Comparison of ENCODE assay signal across 16 cellular contexts in the genomic region with DNA sequence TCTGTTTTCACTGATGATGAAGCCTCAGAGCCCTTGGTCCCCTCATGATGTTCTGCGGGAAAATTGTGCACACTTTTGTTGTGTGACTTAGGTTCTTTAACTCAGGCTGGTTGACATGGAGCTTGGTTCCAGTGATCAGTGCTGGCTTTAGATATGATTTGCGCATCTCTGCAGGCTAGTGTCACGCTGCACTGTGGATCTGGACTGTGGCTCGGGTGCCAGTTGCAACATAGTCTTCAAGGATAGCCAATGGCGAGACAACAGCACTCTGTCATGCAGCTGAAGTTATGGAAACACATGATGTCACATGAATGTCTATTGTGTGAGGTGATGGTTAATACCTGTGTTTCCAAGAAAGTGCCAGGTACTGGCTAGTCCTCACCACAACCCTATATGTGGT.
"Had no signal": no experiment of that assay in that cellular context is flagged by ENCODE, and none has a peak within 500 bp of the region (broad histone marks: within the 10 kb centered on the region; RNA-seq: fewer than 3 reads in every experiment).

No MANE protein-coding gene starts in this region.

- H3K27ac ChIP-seq: dorsolateral prefrontal cortex, pancreas, thyroid gland had no signal

- H3K4me3 ChIP-seq: dorsolateral prefrontal cortex, lung, pancreas, thyroid gland had no signal

- H3K27ac Mint-ChIP-seq: activated CD8-positive, alpha-beta T cell treated with anti-CD3 and anti-CD28 coated beads, Interleukin-2, amount 10 ng/mL, durations not matched to agents 7 days and 5 days; activated naive CD8-positive, alpha-beta T cell; effector memory CD8-positive, alpha-beta T cell; T-cell had no signal

- H3K4me1 Mint-ChIP-seq: central memory CD8-positive, alpha-beta T cell; T-cell had no signal

- ATAC-seq: activated CD8-positive, alpha-beta T cell treated with anti-CD3 and anti-CD28 coated beads, Interleukin-2, amount 10 ng/mL, durations not matched to agents 7 days and 5 days; effector memory CD8-positive, alpha-beta T cell; sciatic nerve; T-cell had no signal

- H3K4me1 ChIP-seq: pancreas had no signal

- H3K36me3 Mint-ChIP-seq: activated naive CD8-positive, alpha-beta T cell; T-cell had no signal

- H3K9me3 ChIP-seq: pancreas, thyroid gland had no signal

- DNase-seq: activated CD4-positive, alpha-beta T cell treated with anti-CD3 and anti-CD28 coated beads for 1 hour; activated CD4-positive, alpha-beta T cell treated with anti-CD3 and anti-CD28 coated beads, Interleukin-2, amount 50 U/mL, for 1 hour; activated CD8-positive, alpha-beta T cell treated with anti-CD3 and anti-CD28 coated beads, Interleukin-2, amount 10 ng/mL, durations not matched to agents 7 days and 5 days; dorsolateral prefrontal cortex; effector memory CD8-positive, alpha-beta T cell; nephron progenitor cell; pancreas; stimulated activated CD4-positive, alpha-beta T cell treated with anti-CD3 and anti-CD28 coated beads, Interleukin-2, amount 100 ng/mL, for 48 hours; stimulated activated naive CD4-positive, alpha-beta T cell; substantia nigra; T-cell; thyroid gland had no signal

- H3K9me3 Mint-ChIP-seq: central memory CD8-positive, alpha-beta T cell; effector memory CD8-positive, alpha-beta T cell; nephron progenitor cell; T-cell had no signal

- H3K27me3 ChIP-seq: pancreas, thyroid gland had no signal

- H3K4me3 Mint-ChIP-seq: activated CD8-positive, alpha-beta T cell treated with anti-CD3 and anti-CD28 coated beads, Interleukin-2, amount 10 ng/mL, durations not matched to agents 7 days and 5 days; activated naive CD8-positive, alpha-beta T cell; central memory CD8-positive, alpha-beta T cell; effector memory CD8-positive, alpha-beta T cell; nephron progenitor cell; T-cell had no signal

- H3K36me3 ChIP-seq: pancreas, thyroid gland had no signal
